20 cellular contexts compared by ENCODE assay signal in genomic region chr2:147171961-147172360, GRCh38.
A peak's percentile ranks its signal among the peaks of the same experiment; 100 is the strongest.
DNase-seq lines count a peak whose midpoint lies in the region; ATAC-seq and TF ChIP-seq lines count a peak whose summit lies in the region.
"Had no signal": no experiment of that assay in that cellular context is flagged by ENCODE, and none has a peak within 500 bp of the region (broad histone marks: within the 10 kb centered on the region; RNA-seq: fewer than 3 reads in every experiment).

No MANE protein-coding gene starts in this region.

- no peaks in the 10 kb centered on the region for H3K9me3 Mint-ChIP-seq in progenitor cell of endocrine pancreas (ENCODE audit: low read depth)
- H3K9me3 Mint-ChIP-seq: CD4-positive, alpha-beta T cell had no signal

- H3K4me3 ChIP-seq in mesodermal cell (ENCODE audit: extremely low read depth, insufficient read depth, low read length, poor library complexity, severe bottlenecking) (no peak overlapping the region), tibial artery (no peak overlapping the region)
- H3K4me3 ChIP-seq: PC-9 had no signal

- H3K9me3 ChIP-seq in mesodermal cell (ENCODE audit: control insufficient read depth, low read length), result no peaks in the 10 kb centered on the region
- H3K9me3 ChIP-seq in tibial artery, result no peaks in the 10 kb centered on the region

- peak overlapping the region; percentile 58 for H3K27ac ChIP-seq in epithelial cell of prostate
- peak overlapping the region; percentile 58 for H3K27ac ChIP-seq in mesodermal cell (ENCODE audit: low read depth, low read length, severe bottlenecking)
- no peak overlapping the region for H3K27ac ChIP-seq in tibial artery
- H3K27ac ChIP-seq: HL-60, KMS-11, PC-9 had no signal

- intact Hi-C loops in tibial artery (cut with DNase I; ENCODE audit: low total_unique reads), result no loop called here

- peaks cover 9% of the 10 kb centered on the region for H3K4me1 Mint-ChIP-seq in progenitor cell of endocrine pancreas (ENCODE audit: low read depth)

- no peaks in the 10 kb centered on the region for H3K36me3 Mint-ChIP-seq in progenitor cell of endocrine pancreas (ENCODE audit: insufficient read depth)

- H3K4me1 ChIP-seq in mesodermal cell (ENCODE audit: control insufficient read depth, insufficient read depth, low read length, poor library complexity, severe bottlenecking), result no peaks in the 10 kb centered on the region
- no peaks in the 10 kb centered on the region for H3K4me1 ChIP-seq in tibial artery

- no peak for ATAC-seq in HG03571 (IDR thresholded peaks at IDR 0.05; ENCODE audit: unreplicated experiment)

- no peaks in the 10 kb centered on the region for H3K27me3 ChIP-seq in tibial artery

- no peak overlapping the region for H3K27ac Mint-ChIP-seq in progenitor cell of endocrine pancreas
- H3K27ac Mint-ChIP-seq: CD4-positive, alpha-beta T cell had no signal

- TF ChIP-seq CTCF in tibial artery (IDR thresholded peaks at IDR 0.05) (no peak), progenitor cell of endocrine pancreas (IDR thresholded peaks at IDR 0.05; ENCODE audit: unreplicated experiment) (no peak)

- H3K36me3 ChIP-seq in mesodermal cell (ENCODE audit: control insufficient read depth, insufficient read depth, low read length), result no peaks in the 10 kb centered on the region
- H3K36me3 ChIP-seq in tibial artery, result no peaks in the 10 kb centered on the region

- DNase-seq in AG08395 (ENCODE audit: low spot score) (peak; percentile 56), HCEC 1CT (peak; percentile 68), epithelial cell of prostate (ENCODE audit: low read depth, low spot score) (no peak), tibial artery (no peak), Kasumi-1 (lab: John Stamatoyannopoulos, UW) (no peak), progenitor cell of endocrine pancreas (ENCODE audit: low spot score, unreplicated experiment) (no peak)
- DNase-seq: 8988T; CD4-positive, alpha-beta T cell; DMS53; H7; NCI-H1417 treated with DMSO at 0.1 percent for 48 hours; NCI-H187 treated with DMSO at 0.1 percent for 48 hours; NCI-H2227 treated with DMSO at 0.1 percent for 48 hours; NCI-H524; NCI-H82; PC-9 had no signal

- no peaks in the 10 kb centered on the region for H3K27me3 Mint-ChIP-seq in progenitor cell of endocrine pancreas
- H3K27me3 Mint-ChIP-seq: CD4-positive, alpha-beta T cell had no signal

- H3K4me3 Mint-ChIP-seq in progenitor cell of endocrine pancreas (ENCODE audit: low read depth), result no peak overlapping the region
- H3K4me3 Mint-ChIP-seq: CD4-positive, alpha-beta T cell had no signal

- WGBS in mesodermal cell (ENCODE audit: insufficient coverage in 2 of 2), 2 experiments, result 100% methylated on average over 1 of the region's 3 CpGs; no CpG with 5 or more reads in 1 of the 2 experiments

Comparison
In these comparisons a context has a peak if more than half of its experiments do, and no peak if none do; other contexts are left out.
1. DNase-seq: peak in AG08395 (single experiment) and HCEC 1CT (single experiment); none in epithelial cell of prostate (single experiment), tibial artery (0 of 2), Kasumi-1 (0 of 2) and progenitor cell of endocrine pancreas (single experiment).
2. H3K27ac ChIP-seq: peak in epithelial cell of prostate (single experiment) and mesodermal cell (single experiment); none in tibial artery (0 of 2).